In the genomic region with DNA sequence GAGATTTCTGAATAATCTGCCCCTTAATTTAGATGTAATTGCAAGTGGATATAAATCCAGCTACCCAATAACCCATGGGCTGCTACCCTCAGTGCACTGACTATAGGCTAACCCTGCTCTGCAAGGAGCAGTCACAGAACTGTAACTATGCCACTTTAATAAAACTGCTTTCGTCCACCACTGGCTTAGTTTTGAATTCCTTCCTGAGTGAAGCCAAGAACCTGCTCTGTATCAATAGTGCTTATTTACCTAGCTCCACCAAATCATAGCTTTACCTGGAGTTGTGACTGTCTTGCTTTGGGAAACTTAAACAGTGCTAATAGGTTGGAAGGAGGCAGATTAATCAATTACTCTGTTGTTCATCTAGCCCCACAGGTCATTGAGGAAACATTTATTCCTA, we compare ENCODE assay signal across 28 cellular contexts.
"Had no signal": no experiment of that assay in that cellular context is flagged by ENCODE, and none has a peak within 500 bp of the region (broad histone marks: within the 10 kb centered on the region; RNA-seq: fewer than 3 reads in every experiment).

No MANE protein-coding gene starts in this region.

- H3K27ac ChIP-seq: cardiac muscle cell, VCaP had no signal

- ATAC-seq: activated CD8-positive, alpha-beta T cell treated with anti-CD3 and anti-CD28 coated beads for 36 hours; activated naive CD8-positive, alpha-beta T cell treated with anti-CD3 and anti-CD28 coated beads, Interleukin-2, amount 50 U/mL, for 24 hours; activated T-cell treated with anti-CD3 and anti-CD28 coated beads, Interleukin-2, amount 50 U/mL, for 4 hours; activated T-cell treated with anti-CD3 and anti-CD28 coated beads, Interleukin-2, amount 50 U/mL, for 72 hours; activated T-helper 17 cell treated with anti-CD3 and anti-CD28 coated beads, Interleukin-2, amount 50 U/mL, for 72 hours had no signal

- H3K36me3 ChIP-seq: cardiac muscle cell had no signal

- H3K4me3 ChIP-seq: cardiac muscle cell had no signal

- H3K27me3 ChIP-seq: cardiac muscle cell had no signal

- DNase-seq: activated B cell treated with CpG ODN at 0.5 μM for 24 hours; activated CD4-positive, alpha-beta memory T cell treated with anti-CD3 and anti-CD28 coated beads for 36 hours; activated CD4-positive, alpha-beta T cell treated with anti-CD3 and anti-CD28 coated beads for 4 hours; activated CD4-positive, alpha-beta T cell treated with anti-CD3 and anti-CD28 coated beads, Interleukin-2, amount 10 ng/mL, durations not matched to agents 24 days and 14 days; activated CD4-positive, alpha-beta T cell treated with anti-CD3 and anti-CD28 coated beads, Interleukin-2, amount 50 U/mL, for 1 hour; activated CD4-positive, alpha-beta T cell treated with anti-CD3 and anti-CD28 coated beads, Interleukin-2, amount 50 U/mL, for 4 hours; activated CD4-positive, CD25-positive, alpha-beta regulatory T cell treated with anti-CD3 and anti-CD28 coated beads, Interleukin-2, amount 50 U/mL, for 72 hours; activated CD8-positive, alpha-beta memory T cell treated with anti-CD3 and anti-CD28 coated beads, Interleukin-2, amount 50 U/mL, for 4 hours; activated CD8-positive, alpha-beta T cell treated with anti-CD3 and anti-CD28 coated beads for 36 hours; activated effector memory CD4-positive, alpha-beta T cell treated with anti-CD3 and anti-CD28 coated beads, Interleukin-2, amount 50 U/mL, for 16 hours; activated naive CD4-positive, alpha-beta T cell treated with anti-CD3 and anti-CD28 coated beads, Interleukin-2, amount 10 ng/mL, durations not matched to agents 7 days and 5 days; activated naive CD4-positive, alpha-beta T cell treated with Interleukin-2 at 50 U/mL for 16 hours; activated naive CD8-positive, alpha-beta T cell treated with anti-CD3 and anti-CD28 coated beads, Interleukin-2, amount 10 ng/mL, durations not matched to agents 7 days and 5 days; activated naive CD8-positive, alpha-beta T cell treated with anti-CD3 and anti-CD28 coated beads, Interleukin-2, amount 50 U/mL, for 24 hours; activated T-cell treated with anti-CD3 and anti-CD28 coated beads for 4 hours; activated T-cell treated with anti-CD3 and anti-CD28 coated beads, Interleukin-2, amount 50 U/mL, for 1 hour; activated T-cell treated with anti-CD3 and anti-CD28 coated beads, Interleukin-2, amount 50 U/mL, for 4 hours; activated T-cell treated with anti-CD3 and anti-CD28 coated beads, Interleukin-2, amount 50 U/mL, for 72 hours; amygdala; anterior cingulate cortex; caudate nucleus; cerebellar nuclear complex; T-helper 1 cell; T-helper 2 cell; T-helper 9 cell had no signal
